In genomic region chr7:135719688-135720087, GRCh38 we compare ENCODE assay signal across 19 cellular contexts. TPM values are rescaled to one million over a fixed set of nuclear protein-coding genes. Genes with fewer than 3 reads are reported as not detected.
"Had no signal": no experiment of that assay in that cellular context is flagged by ENCODE, and none has a peak within 500 bp of the region (broad histone marks: within the 10 kb centered on the region; RNA-seq: fewer than 3 reads in every experiment).

No MANE protein-coding gene starts in this region.

- ATAC-seq: gastrocnemius medialis; mucosa of descending colon; naive thymus-derived CD8-positive, alpha-beta T cell; right lobe of liver; stimulated activated naive B cell treated with anti-CD40 and anti-IgM and Interleukin-4, amounts not matched to agents 10 μg/mL and 1 μg/mL and 100 μg/mL, for 72 hours; stimulated activated naive CD8-positive, alpha-beta T cell treated with anti-CD3 and anti-CD28 coated beads, Interleukin-15, amount 100 ng/mL, for 72 hours had no signal

- DNase-seq: cortex of kidney; dorsolateral prefrontal cortex; effector memory CD4-positive, alpha-beta T cell; gastrocnemius medialis; heart right ventricle; kidney glomerular epithelial cell; mammary epithelial cell; mucosa of descending colon; naive thymus-derived CD8-positive, alpha-beta T cell; occipital lobe; right lobe of liver; stimulated activated CD4-positive, alpha-beta T cell treated with anti-CD3 and anti-CD28 coated beads, Interleukin-4, amount 100 ng/mL, for 1 hour; stimulated activated naive B cell treated with anti-CD40 and anti-IgM and Interleukin-4, amounts not matched to agents 10 μg/mL and 1 μg/mL and 100 μg/mL, for 72 hours; stimulated activated naive CD8-positive, alpha-beta T cell treated with anti-CD3 and anti-CD28 coated beads, Interleukin-15, amount 100 ng/mL, for 72 hours; testis had no signal

RNA-seq across cellular contexts. Expression of gene SLC13A4, which starts 8.3 kb away (rescaled TPM):
- total RNA-seq: esophagus muscularis mucosa; fibroblast of villous mesenchyme; gastrocnemius medialis; mammary epithelial cell; mucosa of descending colon; naive thymus-derived CD8-positive, alpha-beta T cell; renal cortical epithelial cell; tibial nerve had no signal

RNA-seq across cellular contexts. Expression of gene FAM180A, which starts 28.9 kb away (rescaled TPM):
- total RNA-seq: mammary epithelial cell; naive thymus-derived CD8-positive, alpha-beta T cell; occipital lobe; renal cortical epithelial cell had no signal
